ENCODE assay signal across 8 cellular contexts in the genomic region with DNA sequence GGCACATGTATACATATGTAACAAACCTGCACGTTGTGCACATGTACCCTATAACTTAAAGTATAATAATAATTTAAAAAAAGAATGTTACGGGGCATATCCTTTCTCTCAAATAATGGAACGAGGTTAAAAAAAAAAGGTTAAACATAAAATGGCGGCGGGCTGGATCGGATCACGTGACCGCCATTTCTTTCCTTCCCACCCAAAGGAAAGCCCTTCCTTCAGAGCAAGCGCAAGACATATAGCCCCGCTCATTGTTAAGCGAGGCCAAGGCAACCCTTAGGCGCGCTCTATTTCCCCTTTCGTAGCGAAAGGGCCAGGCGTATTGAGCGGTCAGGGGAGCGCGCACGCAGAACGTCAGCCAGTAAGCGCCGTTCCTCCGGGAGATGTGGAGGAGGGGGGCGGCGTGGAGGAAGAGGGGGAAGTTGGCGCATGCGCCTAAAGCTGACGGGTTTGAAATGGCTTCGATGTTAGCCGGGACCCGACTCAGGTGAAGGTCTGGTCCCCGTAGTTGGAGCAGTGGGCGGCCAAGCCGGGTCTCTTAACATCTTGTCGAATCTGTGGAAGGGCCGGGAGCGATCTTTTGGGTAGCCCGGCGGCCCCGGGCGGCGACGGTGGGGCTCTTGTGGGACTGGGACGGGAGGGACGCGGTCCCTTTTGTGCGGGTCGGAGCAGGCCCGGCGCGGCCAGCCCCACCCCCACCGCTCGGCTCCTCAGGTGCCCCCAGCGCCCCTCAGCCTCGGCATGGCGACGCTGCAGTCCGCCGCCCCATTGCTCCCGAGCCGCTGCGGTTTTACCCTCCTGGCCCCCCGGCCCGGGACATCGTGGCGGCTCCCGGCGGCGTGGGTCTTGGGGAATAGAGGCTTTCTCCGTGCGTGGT. TPM values are rescaled to one million over a fixed set of nuclear protein-coding genes. Genes with fewer than 3 reads are reported as not detected.
DNase-seq lines count a peak whose midpoint lies in the region; ATAC-seq, FAIRE-seq and TF ChIP-seq lines count a peak whose summit lies in the region.

A gene with protein sequence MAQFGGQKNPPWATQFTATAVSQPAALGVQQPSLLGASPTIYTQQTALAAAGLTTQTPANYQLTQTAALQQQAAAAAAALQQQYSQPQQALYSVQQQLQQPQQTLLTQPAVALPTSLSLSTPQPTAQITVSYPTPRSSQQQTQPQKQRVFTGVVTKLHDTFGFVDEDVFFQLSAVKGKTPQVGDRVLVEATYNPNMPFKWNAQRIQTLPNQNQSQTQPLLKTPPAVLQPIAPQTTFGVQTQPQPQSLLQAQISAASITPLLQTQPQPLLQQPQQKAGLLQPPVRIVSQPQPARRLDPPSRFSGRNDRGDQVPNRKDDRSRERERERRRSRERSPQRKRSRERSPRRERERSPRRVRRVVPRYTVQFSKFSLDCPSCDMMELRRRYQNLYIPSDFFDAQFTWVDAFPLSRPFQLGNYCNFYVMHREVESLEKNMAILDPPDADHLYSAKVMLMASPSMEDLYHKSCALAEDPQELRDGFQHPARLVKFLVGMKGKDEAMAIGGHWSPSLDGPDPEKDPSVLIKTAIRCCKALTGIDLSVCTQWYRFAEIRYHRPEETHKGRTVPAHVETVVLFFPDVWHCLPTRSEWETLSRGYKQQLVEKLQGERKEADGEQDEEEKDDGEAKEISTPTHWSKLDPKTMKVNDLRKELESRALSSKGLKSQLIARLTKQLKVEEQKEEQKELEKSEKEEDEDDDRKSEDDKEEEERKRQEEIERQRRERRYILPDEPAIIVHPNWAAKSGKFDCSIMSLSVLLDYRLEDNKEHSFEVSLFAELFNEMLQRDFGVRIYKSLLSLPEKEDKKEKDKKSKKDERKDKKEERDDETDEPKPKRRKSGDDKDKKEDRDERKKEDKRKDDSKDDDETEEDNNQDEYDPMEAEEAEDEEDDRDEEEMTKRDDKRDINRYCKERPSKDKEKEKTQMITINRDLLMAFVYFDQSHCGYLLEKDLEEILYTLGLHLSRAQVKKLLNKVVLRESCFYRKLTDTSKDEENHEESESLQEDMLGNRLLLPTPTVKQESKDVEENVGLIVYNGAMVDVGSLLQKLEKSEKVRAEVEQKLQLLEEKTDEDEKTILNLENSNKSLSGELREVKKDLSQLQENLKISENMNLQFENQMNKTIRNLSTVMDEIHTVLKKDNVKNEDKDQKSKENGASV (plus strand): TSS at position 447 of the 880 bp plus-strand sequence. CDS start 1,266 bp downstream, outside the sequence.

- peaks cover 5% of the 10 kb centered on the region for H3K27me3 Mint-ChIP-seq in endothelial cell (ENCODE audit: unreplicated experiment)
- H3K27me3 Mint-ChIP-seq in mesothelial cell of epicardium (ENCODE audit: low read depth), result no peaks in the 10 kb centered on the region

- CTCF ChIA-PET in OCI-LY7 (lab: Charles Lee; ENCODE audit: unreplicated experiment), result interaction anchor here (0.6 kb wide), 1 partner anchor 941 kb away, joined by 3 read pairs; no protein-coding TSS in a partner anchor

- peak within 1 kb of the TSS; percentile 87 for H3K4me2 ChIP-seq in OCI-LY7 (ENCODE audit: low read length)

- peaks cover 43% of the 10 kb centered on the region for H3K79me2 ChIP-seq in OCI-LY7 (ENCODE audit: insufficient read depth, low read depth, low read length)

- TF ChIP-seq CTCF in D721Med (IDR thresholded peaks at IDR 0.05; ENCODE audit: insufficient read depth, missing control alignments) (no peak), OCI-LY7 (conservative IDR thresholded peaks at IDR 0.05; ENCODE audit: low read length) (no peak), endothelial cell (IDR thresholded peaks at IDR 0.05; ENCODE audit: unreplicated experiment) (no peak), mesothelial cell of epicardium (IDR thresholded peaks at IDR 0.05; ENCODE audit: unreplicated experiment) (no peak)

- H3K4me3 Mint-ChIP-seq in endothelial cell (ENCODE audit: unreplicated experiment), result peak within 1 kb of the TSS; percentile 87
- peak within 1 kb of the TSS; percentile 97 for H3K4me3 Mint-ChIP-seq in mesothelial cell of epicardium

- DNase-seq in D721Med (ENCODE audit: insufficient read length, low spot score), result peak; percentile 89
- peak; percentile 82 for DNase-seq in HuH-7.5 (ENCODE audit: low spot score)
- peak; percentile 99 for DNase-seq in OCI-LY7 (ENCODE audit: low spot score)
- peak; percentile 95 for DNase-seq in activated T-cell treated with anti-CD3 and anti-CD28 coated beads for 1 hour (ENCODE audit: low read depth)
- peak; percentile 95 for DNase-seq in endothelial cell (ENCODE audit: low spot score)
- peak; percentile 96 to 97 for DNase-seq in mesothelial cell of epicardium (ENCODE audit: low spot score in 2 of 2, unreplicated experiment in 2 of 2)
- peak; percentile 95 for DNase-seq in stimulated activated CD8-positive, alpha-beta memory T cell treated with anti-CD3 and anti-CD28 coated beads, Interleukin-15, amount 100 ng/mL, for 48 hours (ENCODE audit: low read depth in 2 of 2)

- no peaks in the 10 kb centered on the region for H4K20me1 ChIP-seq in OCI-LY7 (ENCODE audit: insufficient read depth, low read length)

- POLR2A ChIA-PET in OCI-LY7 (lab: Charles Lee), result interaction anchor here (0.5 to 1.5 kb wide), 6 partner anchors 14 to 388 kb away, joined by 3 to 5 read pairs (median 3); a partner anchor contains a TSS

- no peak for FAIRE-seq in D721Med (lab: Jason Lieb, UNC)

- peaks cover 36% of the 10 kb centered on the region for H3K36me3 ChIP-seq in OCI-LY7 (ENCODE audit: insufficient read depth, low read length)

- H2AFZ ChIP-seq in OCI-LY7 (ENCODE audit: low read length), result peak within 1 kb of the TSS; percentile 79

- H3K4me3 ChIP-seq in OCI-LY7 (ENCODE audit: low read depth, low read length, poor library complexity, severe bottlenecking), result peak within 1 kb of the TSS; percentile 94

- H3K36me3 Mint-ChIP-seq in endothelial cell (ENCODE audit: low read depth, unreplicated experiment) (peaks cover 12% of the 10 kb centered on the region), mesothelial cell of epicardium (peaks cover 12% of the 10 kb centered on the region)

- ATAC-seq in GM21526 (IDR thresholded peaks at IDR 0.05; ENCODE audit: low FRiP score, unreplicated experiment), result peak; percentile 99

- no peaks in the 10 kb centered on the region for H3K9me3 ChIP-seq in OCI-LY7 (ENCODE audit: low read length)

- BruUV-seq in OCI-LY7 (replicated peaks; lab: Mats Ljungman, UMichigan), result no TSS peak

- peaks cover 12% of the 10 kb centered on the region for H3K4me1 ChIP-seq in OCI-LY7 (ENCODE audit: insufficient read depth, low read length, poor library complexity, severe bottlenecking)

- peaks cover 6% of the 10 kb centered on the region for H3K4me1 Mint-ChIP-seq in endothelial cell (ENCODE audit: unreplicated experiment)
- peaks cover 9% of the 10 kb centered on the region for H3K4me1 Mint-ChIP-seq in mesothelial cell of epicardium

- no peaks in the 10 kb centered on the region for H3K9me2 ChIP-seq in OCI-LY7 (ENCODE audit: insufficient read depth, low read length)

- H3K27ac Mint-ChIP-seq in endothelial cell (ENCODE audit: unreplicated experiment), result peak within 1 kb of the TSS; percentile 96
- H3K27ac Mint-ChIP-seq in mesothelial cell of epicardium, result peak within 1 kb of the TSS; percentile 97

- intact Hi-C loops in OCI-LY7 (cut with micrococcal nuclease; ENCODE audit: unreplicated experiment), result loop anchor here (1.0 kb wide), 2 partner anchors 180 to 194 kb away; a partner anchor contains a TSS

- no peaks in the 10 kb centered on the region for H3K9me3 Mint-ChIP-seq in endothelial cell (ENCODE audit: unreplicated experiment)
- H3K9me3 Mint-ChIP-seq in mesothelial cell of epicardium, result no peaks in the 10 kb centered on the region

- peak within 1 kb of the TSS; percentile 71 for H3K27ac ChIP-seq in OCI-LY7 (ENCODE audit: low read depth, low read length, poor library complexity, severe bottlenecking)

RNA-seq across cellular contexts. Expression of the gene that starts here (rescaled TPM):
- 66.3 and 66.4 TPM in 2 replicates for total RNA-seq in OCI-LY7 (2014; rRNA removed; shearing (Covaris generic))
- total RNA-seq in OCI-LY7 (2022) (120 and 126 TPM in 2 replicates), endothelial cell (ENCODE audit: unreplicated experiment) (86.1 TPM), mesothelial cell of epicardium (114 to 124 TPM (median 116 TPM) in 3 replicates)

Comparison
In these comparisons a context has a peak if more than half of its experiments do, and no peak if none do; other contexts are left out.
1. Peak in every context shown above with its lines: DNase-seq, ATAC-seq, H3K4me3 ChIP-seq and H3K27ac ChIP-seq.